ENCODE assay signal across 15 cellular contexts in the genomic region with DNA sequence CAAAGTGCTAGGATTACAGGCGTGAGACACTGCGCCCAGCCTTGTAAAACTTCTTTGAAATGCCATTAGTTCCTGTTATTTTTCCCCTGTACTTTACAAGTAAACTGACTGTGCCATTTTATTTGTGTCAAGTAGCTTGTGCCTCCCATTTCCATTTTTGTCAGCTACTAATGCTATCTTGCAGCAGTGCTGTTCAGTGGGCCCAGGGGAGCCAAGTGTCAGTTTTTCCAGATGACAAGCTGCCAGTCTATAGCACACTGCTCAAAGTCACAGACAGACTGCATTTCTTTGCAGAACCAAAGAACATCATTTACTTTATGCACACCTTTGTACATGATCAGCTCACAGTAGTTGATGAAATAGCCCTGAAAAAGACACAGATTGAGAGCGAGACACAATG.
"Had no signal": no experiment of that assay in that cellular context is flagged by ENCODE, and none has a peak within 500 bp of the region (broad histone marks: within the 10 kb centered on the region; RNA-seq: fewer than 3 reads in every experiment).

No MANE protein-coding gene starts in this region.

- ATAC-seq: foreskin keratinocyte; left lobe of liver; stimulated activated naive CD8-positive, alpha-beta T cell treated with anti-CD3 and anti-CD28 coated beads, Interleukin-15, Interleukin-2, amounts not matched to agents 100 U/mL and 50 U/mL, for 24 hours had no signal

- H3K9me3 Mint-ChIP-seq: nephron progenitor cell had no signal

- H3K27ac Mint-ChIP-seq: activated CD4-positive, alpha-beta memory T cell treated with anti-CD3 and anti-CD28 coated beads, Interleukin-2, amount 10 ng/mL, durations not matched to agents 7 days and 5 days; nephron progenitor cell; T-helper 2 cell treated with Interferon-gamma antibody and Interleukin-4, amounts not matched to agents 5 μg/mL and 100 μg/mL, for 36 hours had no signal

- H3K27me3 Mint-ChIP-seq: activated CD4-positive, alpha-beta memory T cell treated with anti-CD3 and anti-CD28 coated beads, Interleukin-2, amount 10 ng/mL, durations not matched to agents 7 days and 5 days had no signal

- H3K4me1 Mint-ChIP-seq: activated CD4-positive, alpha-beta memory T cell treated with anti-CD3 and anti-CD28 coated beads, Interleukin-2, amount 10 ng/mL, durations not matched to agents 7 days and 5 days; nephron progenitor cell had no signal

- H3K36me3 ChIP-seq: ovary, suprapubic skin, upper lobe of left lung had no signal

- DNase-seq: activated CD4-positive, alpha-beta memory T cell treated with anti-CD3 and anti-CD28 coated beads, Interleukin-2, amount 10 ng/mL, durations not matched to agents 7 days and 5 days; activated CD4-positive, alpha-beta T cell treated with anti-CD3 and anti-CD28 coated beads for 1 hour; activated CD8-positive, alpha-beta memory T cell treated with anti-CD3 and anti-CD28 coated beads, Interleukin-2, amount 50 U/mL, for 4 hours; aorta; foreskin keratinocyte; head of caudate nucleus; mesenchymal stem cell; nephron progenitor cell; ovary; stimulated activated CD4-positive, alpha-beta T cell treated with anti-CD3 and anti-CD28 coated beads, Interleukin-12 subunit alpha, Interleukin-12 subunit beta, amount 100 ng/mL, for 4 hours; stimulated activated naive CD8-positive, alpha-beta T cell treated with anti-CD3 and anti-CD28 coated beads, Interleukin-15, Interleukin-2, amounts not matched to agents 100 U/mL and 50 U/mL, for 24 hours had no signal

- H3K4me1 ChIP-seq: upper lobe of left lung had no signal

- H3K4me3 ChIP-seq: ovary, suprapubic skin, upper lobe of left lung had no signal

- H3K4me3 Mint-ChIP-seq: activated CD4-positive, alpha-beta memory T cell treated with anti-CD3 and anti-CD28 coated beads, Interleukin-2, amount 10 ng/mL, durations not matched to agents 7 days and 5 days; nephron progenitor cell; T-helper 2 cell treated with Interferon-gamma antibody and Interleukin-4, amounts not matched to agents 5 μg/mL and 100 μg/mL, for 36 hours had no signal

- H3K27me3 ChIP-seq: foreskin keratinocyte, ovary, suprapubic skin, upper lobe of left lung had no signal

- H3K9me3 ChIP-seq: ovary, suprapubic skin, upper lobe of left lung had no signal
